ENCODE assay signal across 1 cellular context in genomic region chr10:1045415-1045814, GRCh38.
TF ChIP-seq lines count a peak whose summit lies in the region.

No MANE protein-coding gene starts in this region.

TF ChIP-seq in endothelial cell of umbilical vein, 7 proteins besides CTCF, POLR2A, EP300 and RAD21:
- TF ChIP-seq JUN (IDR thresholded peaks at IDR 0.05; ENCODE audit: borderline replicate concordance, insufficient read depth, insufficient read length, low read depth) (no peak), POLR2AphosphoS5 (IDR thresholded peaks at IDR 0.05; ENCODE audit: insufficient read depth, low read depth, low read length) (no peak), GATA2 (IDR thresholded peaks at IDR 0.05; ENCODE audit: insufficient read depth, insufficient read length, low read depth, low read length) (no peak), FOS (IDR thresholded peaks at IDR 0.05; ENCODE audit: borderline replicate concordance, insufficient read depth, low read length) (no peak), EZH2 (IDR thresholded peaks at IDR 0.05; ENCODE audit: borderline replicate concordance, low read depth, low read length, severe bottlenecking) (no peak), MAX (IDR thresholded peaks at IDR 0.05; ENCODE audit: insufficient read depth, insufficient read length) (no peak), MYC (IDR thresholded peaks at IDR 0.05; ENCODE audit: low read depth, low read length) (no peak)
TF ChIP-seq in endothelial cell of umbilical vein: peak in this region for 0.
